ENCODE assay signal across 1 cellular context in the genomic region with DNA sequence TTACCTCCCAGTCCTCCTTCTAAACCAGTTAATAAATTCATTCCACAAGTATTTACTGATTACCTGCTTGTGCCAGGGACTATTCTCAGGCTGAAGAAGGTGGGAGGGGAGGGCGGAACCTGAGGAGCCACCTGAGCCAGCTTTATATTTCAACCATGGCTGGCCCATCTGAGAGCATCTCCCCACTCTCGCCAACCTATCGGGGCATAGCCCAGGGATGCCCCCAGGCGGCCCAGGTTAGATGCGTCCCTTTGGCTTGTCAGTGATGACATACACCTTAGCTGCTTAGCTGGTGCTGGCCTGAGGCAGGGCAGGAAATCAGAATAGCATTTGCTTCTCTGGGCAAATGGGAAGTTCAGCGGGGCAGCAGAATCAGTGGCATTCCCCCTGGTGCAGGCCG.
TF ChIP-seq lines count a peak whose summit lies in the region.

No MANE protein-coding gene starts in this region.

TF ChIP-seq in GM23338, 12 proteins besides CTCF, POLR2A, EP300 and RAD21 (continued from another document):
- TF ChIP-seq, protein P1, sequence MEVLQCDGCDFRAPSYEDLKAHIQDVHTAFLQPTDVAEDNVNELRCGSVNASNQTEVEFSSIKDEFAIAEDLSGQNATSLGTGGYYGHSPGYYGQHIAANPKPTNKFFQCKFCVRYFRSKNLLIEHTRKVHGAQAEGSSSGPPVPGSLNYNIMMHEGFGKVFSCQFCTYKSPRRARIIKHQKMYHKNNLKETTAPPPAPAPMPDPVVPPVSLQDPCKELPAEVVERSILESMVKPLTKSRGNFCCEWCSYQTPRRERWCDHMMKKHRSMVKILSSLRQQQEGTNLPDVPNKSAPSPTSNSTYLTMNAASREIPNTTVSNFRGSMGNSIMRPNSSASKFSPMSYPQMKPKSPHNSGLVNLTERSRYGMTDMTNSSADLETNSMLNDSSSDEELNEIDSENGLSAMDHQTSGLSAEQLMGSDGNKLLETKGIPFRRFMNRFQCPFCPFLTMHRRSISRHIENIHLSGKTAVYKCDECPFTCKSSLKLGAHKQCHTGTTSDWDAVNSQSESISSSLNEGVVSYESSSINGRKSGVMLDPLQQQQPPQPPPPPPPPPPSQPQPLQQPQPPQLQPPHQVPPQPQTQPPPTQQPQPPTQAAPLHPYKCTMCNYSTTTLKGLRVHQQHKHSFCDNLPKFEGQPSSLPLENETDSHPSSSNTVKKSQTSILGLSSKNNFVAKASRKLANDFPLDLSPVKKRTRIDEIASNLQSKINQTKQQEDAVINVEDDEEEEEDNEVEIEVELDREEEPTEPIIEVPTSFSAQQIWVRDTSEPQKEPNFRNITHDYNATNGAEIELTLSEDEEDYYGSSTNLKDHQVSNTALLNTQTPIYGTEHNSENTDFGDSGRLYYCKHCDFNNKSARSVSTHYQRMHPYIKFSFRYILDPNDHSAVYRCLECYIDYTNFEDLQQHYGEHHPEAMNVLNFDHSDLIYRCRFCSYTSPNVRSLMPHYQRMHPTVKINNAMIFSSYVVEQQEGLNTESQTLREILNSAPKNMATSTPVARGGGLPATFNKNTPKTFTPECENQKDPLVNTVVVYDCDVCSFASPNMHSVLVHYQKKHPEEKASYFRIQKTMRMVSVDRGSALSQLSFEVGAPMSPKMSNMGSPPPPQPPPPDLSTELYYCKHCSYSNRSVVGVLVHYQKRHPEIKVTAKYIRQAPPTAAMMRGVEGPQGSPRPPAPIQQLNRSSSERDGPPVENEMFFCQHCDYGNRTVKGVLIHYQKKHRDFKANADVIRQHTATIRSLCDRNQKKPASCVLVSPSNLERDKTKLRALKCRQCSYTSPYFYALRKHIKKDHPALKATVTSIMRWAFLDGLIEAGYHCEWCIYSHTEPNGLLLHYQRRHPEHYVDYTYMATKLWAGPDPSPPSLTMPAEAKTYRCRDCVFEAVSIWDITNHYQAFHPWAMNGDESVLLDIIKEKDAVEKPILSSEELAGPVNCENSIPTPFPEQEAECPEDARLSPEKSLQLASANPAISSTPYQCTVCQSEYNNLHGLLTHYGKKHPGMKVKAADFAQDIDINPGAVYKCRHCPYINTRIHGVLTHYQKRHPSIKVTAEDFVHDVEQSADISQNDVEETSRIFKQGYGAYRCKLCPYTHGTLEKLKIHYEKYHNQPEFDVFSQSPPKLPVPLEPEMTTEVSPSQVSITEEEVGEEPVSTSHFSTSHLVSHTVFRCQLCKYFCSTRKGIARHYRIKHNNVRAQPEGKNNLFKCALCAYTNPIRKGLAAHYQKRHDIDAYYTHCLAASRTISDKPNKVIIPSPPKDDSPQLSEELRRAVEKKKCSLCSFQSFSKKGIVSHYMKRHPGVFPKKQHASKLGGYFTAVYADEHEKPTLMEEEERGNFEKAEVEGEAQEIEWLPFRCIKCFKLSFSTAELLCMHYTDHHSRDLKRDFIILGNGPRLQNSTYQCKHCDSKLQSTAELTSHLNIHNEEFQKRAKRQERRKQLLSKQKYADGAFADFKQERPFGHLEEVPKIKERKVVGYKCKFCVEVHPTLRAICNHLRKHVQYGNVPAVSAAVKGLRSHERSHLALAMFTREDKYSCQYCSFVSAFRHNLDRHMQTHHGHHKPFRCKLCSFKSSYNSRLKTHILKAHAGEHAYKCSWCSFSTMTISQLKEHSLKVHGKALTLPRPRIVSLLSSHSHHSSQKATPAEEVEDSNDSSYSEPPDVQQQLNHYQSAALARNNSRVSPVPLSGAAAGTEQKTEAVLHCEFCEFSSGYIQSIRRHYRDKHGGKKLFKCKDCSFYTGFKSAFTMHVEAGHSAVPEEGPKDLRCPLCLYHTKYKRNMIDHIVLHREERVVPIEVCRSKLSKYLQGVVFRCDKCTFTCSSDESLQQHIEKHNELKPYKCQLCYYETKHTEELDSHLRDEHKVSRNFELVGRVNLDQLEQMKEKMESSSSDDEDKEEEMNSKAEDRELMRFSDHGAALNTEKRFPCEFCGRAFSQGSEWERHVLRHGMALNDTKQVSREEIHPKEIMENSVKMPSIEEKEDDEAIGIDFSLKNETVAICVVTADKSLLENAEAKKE (CRISPR knock-in tag; IDR thresholded peaks at IDR 0.05), result no peak
- TF ChIP-seq EZH2phosphoT487 (IDR thresholded peaks at IDR 0.05; ENCODE audit: unreplicated experiment) (no peak), ZNF331 (CRISPR knock-in tag; IDR thresholded peaks at IDR 0.05; ENCODE audit: low read depth) (no peak), STAT1 (IDR thresholded peaks at IDR 0.05; ENCODE audit: unreplicated experiment) (no peak), NANOG (IDR thresholded peaks at IDR 0.05; ENCODE audit: borderline replicate concordance) (no peak), POLR2AphosphoS5 (IDR thresholded peaks at IDR 0.05; ENCODE audit: low read depth) (no peak), EZH2 (IDR thresholded peaks at IDR 0.05; ENCODE audit: low read depth, unreplicated experiment) (no peak), JUNB (IDR thresholded peaks at IDR 0.05; ENCODE audit: unreplicated experiment) (no peak), ZNF114 (CRISPR knock-in tag; IDR thresholded peaks at IDR 0.05) (no peak)
- TF ChIP-seq, protein P2, sequence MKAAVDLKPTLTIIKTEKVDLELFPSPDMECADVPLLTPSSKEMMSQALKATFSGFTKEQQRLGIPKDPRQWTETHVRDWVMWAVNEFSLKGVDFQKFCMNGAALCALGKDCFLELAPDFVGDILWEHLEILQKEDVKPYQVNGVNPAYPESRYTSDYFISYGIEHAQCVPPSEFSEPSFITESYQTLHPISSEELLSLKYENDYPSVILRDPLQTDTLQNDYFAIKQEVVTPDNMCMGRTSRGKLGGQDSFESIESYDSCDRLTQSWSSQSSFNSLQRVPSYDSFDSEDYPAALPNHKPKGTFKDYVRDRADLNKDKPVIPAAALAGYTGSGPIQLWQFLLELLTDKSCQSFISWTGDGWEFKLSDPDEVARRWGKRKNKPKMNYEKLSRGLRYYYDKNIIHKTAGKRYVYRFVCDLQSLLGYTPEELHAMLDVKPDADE (IDR thresholded peaks at IDR 0.05), result no peak
- TF ChIP-seq, protein P3, sequence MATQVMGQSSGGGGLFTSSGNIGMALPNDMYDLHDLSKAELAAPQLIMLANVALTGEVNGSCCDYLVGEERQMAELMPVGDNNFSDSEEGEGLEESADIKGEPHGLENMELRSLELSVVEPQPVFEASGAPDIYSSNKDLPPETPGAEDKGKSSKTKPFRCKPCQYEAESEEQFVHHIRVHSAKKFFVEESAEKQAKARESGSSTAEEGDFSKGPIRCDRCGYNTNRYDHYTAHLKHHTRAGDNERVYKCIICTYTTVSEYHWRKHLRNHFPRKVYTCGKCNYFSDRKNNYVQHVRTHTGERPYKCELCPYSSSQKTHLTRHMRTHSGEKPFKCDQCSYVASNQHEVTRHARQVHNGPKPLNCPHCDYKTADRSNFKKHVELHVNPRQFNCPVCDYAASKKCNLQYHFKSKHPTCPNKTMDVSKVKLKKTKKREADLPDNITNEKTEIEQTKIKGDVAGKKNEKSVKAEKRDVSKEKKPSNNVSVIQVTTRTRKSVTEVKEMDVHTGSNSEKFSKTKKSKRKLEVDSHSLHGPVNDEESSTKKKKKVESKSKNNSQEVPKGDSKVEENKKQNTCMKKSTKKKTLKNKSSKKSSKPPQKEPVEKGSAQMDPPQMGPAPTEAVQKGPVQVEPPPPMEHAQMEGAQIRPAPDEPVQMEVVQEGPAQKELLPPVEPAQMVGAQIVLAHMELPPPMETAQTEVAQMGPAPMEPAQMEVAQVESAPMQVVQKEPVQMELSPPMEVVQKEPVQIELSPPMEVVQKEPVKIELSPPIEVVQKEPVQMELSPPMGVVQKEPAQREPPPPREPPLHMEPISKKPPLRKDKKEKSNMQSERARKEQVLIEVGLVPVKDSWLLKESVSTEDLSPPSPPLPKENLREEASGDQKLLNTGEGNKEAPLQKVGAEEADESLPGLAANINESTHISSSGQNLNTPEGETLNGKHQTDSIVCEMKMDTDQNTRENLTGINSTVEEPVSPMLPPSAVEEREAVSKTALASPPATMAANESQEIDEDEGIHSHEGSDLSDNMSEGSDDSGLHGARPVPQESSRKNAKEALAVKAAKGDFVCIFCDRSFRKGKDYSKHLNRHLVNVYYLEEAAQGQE (IDR thresholded peaks at IDR 0.05; ENCODE audit: unreplicated experiment), result no peak
